17 cellular contexts compared by ENCODE assay signal in the genomic region with DNA sequence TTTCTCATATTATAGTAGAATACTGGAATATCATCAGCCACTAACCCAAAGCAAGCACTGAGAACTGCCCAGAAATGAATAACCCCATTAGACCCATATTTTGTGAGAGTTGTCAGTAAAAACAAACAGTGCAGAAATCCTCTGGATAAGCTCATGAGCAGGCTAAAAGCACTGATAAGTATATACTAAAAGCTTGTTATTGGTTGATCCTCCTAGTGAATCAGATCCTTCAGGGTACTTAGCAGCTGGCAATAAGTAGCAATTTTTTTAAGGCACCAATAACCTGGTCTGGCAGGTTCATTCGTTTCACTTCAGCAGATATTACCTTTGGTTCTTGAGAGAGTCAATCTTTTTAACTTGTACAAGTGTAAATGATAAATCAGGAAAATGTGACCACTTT. TPM values are rescaled to one million over a fixed set of nuclear protein-coding genes. Genes with fewer than 3 reads are reported as not detected.
DNase-seq lines count a peak whose midpoint lies in the region; ATAC-seq and TF ChIP-seq lines count a peak whose summit lies in the region.
"Had no signal": no experiment of that assay in that cellular context is flagged by ENCODE, and none has a peak within 500 bp of the region (broad histone marks: within the 10 kb centered on the region; RNA-seq: fewer than 3 reads in every experiment).

No MANE protein-coding gene starts in this region.

- H3K9me3 Mint-ChIP-seq in osteocyte (ENCODE audit: unreplicated experiment): no peaks in the 10 kb centered on the region
- no peaks in the 10 kb centered on the region for H3K9me3 Mint-ChIP-seq in stimulated activated naive B cell treated with anti-CD40 and anti-IgM and Interleukin-4, amounts not matched to agents 10 μg/mL and 1 μg/mL and 100 μg/mL, for 72 hours

- TF ChIP-seq CTCF in fibroblast of the aortic adventitia (IDR thresholded peaks at IDR 0.05; ENCODE audit: insufficient read depth, low read length): no peak
- TF ChIP-seq CTCF in osteocyte (IDR thresholded peaks at IDR 0.05): no peak

- H3K4me1 Mint-ChIP-seq in osteocyte (ENCODE audit: unreplicated experiment): peaks cover 71% of the 10 kb centered on the region
- no peaks in the 10 kb centered on the region for H3K4me1 Mint-ChIP-seq in stimulated activated naive B cell treated with anti-CD40 and anti-IgM and Interleukin-4, amounts not matched to agents 10 μg/mL and 1 μg/mL and 100 μg/mL, for 72 hours
- H3K4me1 Mint-ChIP-seq: IgD-negative memory B cell had no signal

- DNase-seq in DMS53 (lab: John Stamatoyannopoulos, UW) (peak; percentile 58), NCI-H82 treated with DMSO at 0.1 percent for 48 hours (lab: John Stamatoyannopoulos, UW; ENCODE audit: unreplicated experiment) (peak; percentile 81), fibroblast of the aortic adventitia (ENCODE audit: low read depth) (peak; percentile 17), osteocyte (ENCODE audit: extremely low spot score, unreplicated experiment) (no peak), NOMO-1 treated with dmso at 0.1 percent for 144 hours (lab: John Stamatoyannopoulos, UW; ENCODE audit: unreplicated experiment) (no peak), GDM1 (lab: John Stamatoyannopoulos, UW) (no peak)
- DNase-seq in stimulated activated naive B cell treated with anti-CD40 and anti-IgM and Interleukin-4, amounts not matched to agents 10 μg/mL and 1 μg/mL and 100 μg/mL, for 72 hours: no peak
- DNase-seq: activated CD4-positive, alpha-beta T cell treated with anti-CD3 and anti-CD28 coated beads, Interleukin-2, amount 50 U/mL, for 48 hours; anterior cingulate cortex; DMS153; effector CD8-positive, alpha-beta T cell; stimulated activated CD4-positive, alpha-beta T cell treated with anti-CD3 and anti-CD28 coated beads, Interleukin-12 subunit alpha, Interleukin-12 subunit beta, amount 100 ng/mL, for 4 hours had no signal

- H3K36me3 Mint-ChIP-seq in osteocyte (ENCODE audit: unreplicated experiment): no peaks in the 10 kb centered on the region
- no peaks in the 10 kb centered on the region for H3K36me3 Mint-ChIP-seq in stimulated activated naive B cell treated with anti-CD40 and anti-IgM and Interleukin-4, amounts not matched to agents 10 μg/mL and 1 μg/mL and 100 μg/mL, for 72 hours
- H3K36me3 Mint-ChIP-seq: IgD-negative memory B cell had no signal

- no peak for ATAC-seq in stimulated activated naive B cell treated with anti-CD40 and anti-IgM and Interleukin-4, amounts not matched to agents 10 μg/mL and 1 μg/mL and 100 μg/mL, for 72 hours (replicated peaks)
- ATAC-seq in GM19023 (IDR thresholded peaks at IDR 0.05; ENCODE audit: unreplicated experiment): no peak
- ATAC-seq: GM12878, left lobe of liver had no signal

- no peaks in the 10 kb centered on the region for H3K27me3 Mint-ChIP-seq in osteocyte (ENCODE audit: unreplicated experiment)
- peaks cover 13 to 21% of the 10 kb centered on the region in 2 donors for H3K27me3 Mint-ChIP-seq in stimulated activated naive B cell treated with anti-CD40 and anti-IgM and Interleukin-4, amounts not matched to agents 10 μg/mL and 1 μg/mL and 100 μg/mL, for 72 hours

- peak overlapping the region; percentile 96 for H3K27ac Mint-ChIP-seq in osteocyte (ENCODE audit: unreplicated experiment)
- H3K27ac Mint-ChIP-seq in stimulated activated naive B cell treated with anti-CD40 and anti-IgM and Interleukin-4, amounts not matched to agents 10 μg/mL and 1 μg/mL and 100 μg/mL, for 72 hours: no peak overlapping the region
- H3K27ac Mint-ChIP-seq: IgD-negative memory B cell had no signal

- H3K4me3 Mint-ChIP-seq in osteocyte (ENCODE audit: unreplicated experiment): peak overlapping the region; percentile 94
- H3K4me3 Mint-ChIP-seq in stimulated activated naive B cell treated with anti-CD40 and anti-IgM and Interleukin-4, amounts not matched to agents 10 μg/mL and 1 μg/mL and 100 μg/mL, for 72 hours: no peak overlapping the region
- H3K4me3 Mint-ChIP-seq: IgD-negative memory B cell had no signal

- no peak overlapping the region for H3K4me3 ChIP-seq in fibroblast of the aortic adventitia (ENCODE audit: low read depth, low read length)
- H3K4me3 ChIP-seq: GM12878 had no signal

RNA-seq across cellular contexts. Expression of gene NOX4, which starts 1.2 kb away (rescaled TPM):
- total RNA-seq in fibroblast of the aortic adventitia (ENCODE audit: low replicate concordance) (1.4 and 2.5 TPM in 2 replicates), osteocyte (19.6 and 20.1 TPM in 2 replicates)
- total RNA-seq: GM12878, left lobe of liver, NCI-H460 had no signal

Comparison
In these comparisons a context has a peak if more than half of its experiments do, and no peak if none do; other contexts are left out.
1. DNase-seq: peak in DMS53 (single experiment), NCI-H82 treated with DMSO at 0.1 percent for 48 hours (single experiment) and fibroblast of the aortic adventitia (single experiment); none in osteocyte (single experiment), stimulated activated naive B cell treated with anti-CD40 and anti-IgM and Interleukin-4, amounts not matched to agents 10 μg/mL and 1 μg/mL and 100 μg/mL, for 72 hours (single experiment), NOMO-1 treated with dmso at 0.1 percent for 144 hours (single experiment) and GDM1 (single experiment).